ENCODE assay signal across 9 cellular contexts in the genomic region with DNA sequence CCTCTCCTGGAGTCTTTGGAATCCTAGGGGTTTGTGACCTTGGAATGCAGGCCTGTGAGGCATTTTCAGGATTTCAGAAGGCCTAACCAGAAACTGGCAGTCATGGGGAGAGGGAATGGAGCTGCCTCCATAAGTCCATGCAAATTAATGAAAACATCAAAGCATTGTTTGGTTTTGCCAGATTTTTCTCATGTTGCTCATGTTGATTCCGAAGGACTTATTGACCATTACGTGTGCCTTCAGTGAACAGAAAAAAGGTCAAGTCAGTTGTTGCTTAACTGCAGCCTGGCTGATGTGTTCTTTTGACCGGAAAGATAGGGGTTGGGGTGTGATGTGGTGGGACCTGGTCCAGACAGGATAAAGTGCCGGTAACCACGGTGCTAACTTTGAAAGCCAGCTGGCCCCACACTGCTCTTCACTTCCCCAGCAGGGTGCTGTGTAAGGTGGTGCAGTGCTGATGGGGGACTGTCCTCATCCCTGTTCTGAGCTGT. TPM values are rescaled to one million over a fixed set of nuclear protein-coding genes. Genes with fewer than 3 reads are reported as not detected.
DNase-seq lines count a peak whose midpoint lies in the region; TF ChIP-seq lines count a peak whose summit lies in the region.
"Had no signal": no experiment of that assay in that cellular context is flagged by ENCODE, and none has a peak within 500 bp of the region (broad histone marks: within the 10 kb centered on the region; RNA-seq: fewer than 3 reads in every experiment).

No MANE protein-coding gene starts in this region.

- H3K27me3 ChIP-seq in SJSA1 (replicated peaks): no peaks in the 10 kb centered on the region

- H3K4me1 ChIP-seq in SJSA1 (replicated peaks): peaks cover 67% of the 10 kb centered on the region

- DNase-seq in AG09319 (ENCODE audit: extremely low read depth, low read depth): peak; percentile 93
- peak; percentile 64 to 81 for DNase-seq in SJSA1 (ENCODE audit: low read depth in 1 of 2, low spot score in 2 of 2)
- DNase-seq in fibroblast of pulmonary artery (ENCODE audit: low read depth): peak; percentile 90
- peak; percentile 95 for DNase-seq in non-pigmented ciliary epithelial cell (ENCODE audit: low read depth)
- no peak for DNase-seq in activated T-cell treated with anti-CD3 and anti-CD28 coated beads for 4 hours
- no peak for DNase-seq in 8988T
- DNase-seq in NCI-H1930 (lab: John Stamatoyannopoulos, UW): no peak
- no peak for DNase-seq in activated CD4-positive, alpha-beta T cell treated with anti-CD3 and anti-CD28 coated beads for 48 hours

- H3K9me3 ChIP-seq in SJSA1 (replicated peaks): no peaks in the 10 kb centered on the region

- H3K27ac ChIP-seq in SJSA1: peak overlapping the region; percentile 77

- no peak for TF ChIP-seq CTCF in AG09319 (IDR thresholded peaks at IDR 0.05; ENCODE audit: low read depth, low read length)
- no peak for TF ChIP-seq CTCF in fibroblast of pulmonary artery (IDR thresholded peaks at IDR 0.05; ENCODE audit: low read length, missing control alignments)

- H3K4me3 ChIP-seq in SJSA1 (no peak overlapping the region), fibroblast of pulmonary artery (replicated peaks; ENCODE audit: low read depth, low read length) (no peak overlapping the region)

- peaks cover 8% of the 10 kb centered on the region for H3K36me3 ChIP-seq in SJSA1

RNA-seq across cellular contexts. Expression of gene RNF113B, which starts 3.6 kb away (rescaled TPM):
- total RNA-seq in SJSA1 (2014; rRNA removed; shearing (Covaris generic)): not detected in 2 replicates
- total RNA-seq: mononuclear cell had no signal

RNA-seq across cellular contexts. Expression of gene FARP1, which starts 30.6 kb away (rescaled TPM):
- 25.6 and 31.3 TPM in 2 replicates for total RNA-seq in SJSA1 (2014; rRNA removed; shearing (Covaris generic))

Comparison
In these comparisons a context has a peak if more than half of its experiments do, and no peak if none do; other contexts are left out.
1. DNase-seq: peak in AG09319 (single experiment), SJSA1 (2 of 2), fibroblast of pulmonary artery (single experiment) and non-pigmented ciliary epithelial cell (single experiment); none in activated T-cell treated with anti-CD3 and anti-CD28 coated beads for 4 hours (single experiment), 8988T (single experiment), NCI-H1930 (0 of 2) and activated CD4-positive, alpha-beta T cell treated with anti-CD3 and anti-CD28 coated beads for 48 hours (single experiment).